ENCODE assay signal across 8 cellular contexts in genomic region chr19:38619361-38620174, GRCh38. TPM values are rescaled to one million over a fixed set of nuclear protein-coding genes. Genes with fewer than 3 reads are reported as not detected.
A peak's percentile ranks its signal among the peaks of the same experiment; 100 is the strongest.
DNase-seq lines count a peak whose midpoint lies in the region; ATAC-seq and TF ChIP-seq lines count a peak whose summit lies in the region.

No MANE protein-coding gene starts in this region.

- 16 to 19% (median 19%) methylated on average over 21 of the region's 21 CpGs for WGBS in psoas muscle, 3 donors

- H3K27ac ChIP-seq in SK-N-MC: peak overlapping the region; percentile 29
- H3K27ac ChIP-seq in psoas muscle: peak overlapping the region; percentile 93

- TF ChIP-seq CTCF in GM12875 (IDR thresholded peaks at IDR 0.05; ENCODE audit: borderline replicate concordance, insufficient read depth, low read depth, low read length) (no peak), fibroblast of mammary gland (conservative IDR thresholded peaks at IDR 0.05; ENCODE audit: control insufficient read depth, insufficient read depth, low read depth, low read length) (no peak), psoas muscle (IDR thresholded peaks at IDR 0.05) (no peak)

- peak overlapping the region; percentile 100 for H3K9ac ChIP-seq in SK-N-MC (ENCODE audit: insufficient read length)

- intact Hi-C loops in psoas muscle (cut with DNase I): no loop called here

- ATAC-seq in psoas muscle (peak in 3 of 4 donors; percentile 6 to 20 (median 8)), HG02970 (IDR thresholded peaks at IDR 0.05; ENCODE audit: low FRiP score, unreplicated experiment) (no peak), GM19328 (IDR thresholded peaks at IDR 0.05; ENCODE audit: unreplicated experiment) (no peak)

- H3K4me3 ChIP-seq in GM12875 (ENCODE audit: low read depth, low read length) (peak overlapping the region; percentile 93), SK-N-MC (peak overlapping the region; percentile 95), fibroblast of mammary gland (ENCODE audit: control insufficient read depth, low read depth, low read length) (peak overlapping the region; percentile 87), psoas muscle (peak overlapping the region; percentile 95)

- H3K36me3 ChIP-seq in SK-N-MC (ENCODE audit: insufficient read depth, low read length) (peaks cover 37% of the 10 kb centered on the region), psoas muscle (ENCODE audit: insufficient read depth in 1 of 2, low read depth in 1 of 2) (peaks cover 4 to 45% of the 10 kb centered on the region in 2 donors)

- DNase-seq in SK-N-MC (ENCODE audit: low read depth, low spot score): no peak
- DNase-seq in fibroblast of mammary gland (ENCODE audit: low read depth): no peak
- no peak for DNase-seq in psoas muscle
- DNase-seq in DMS79 (lab: John Stamatoyannopoulos, UW): no peak
- DNase-seq in NCI-H187 treated with DMSO at 0.1 percent for 48 hours (lab: John Stamatoyannopoulos, UW): no peak

- no peaks in the 10 kb centered on the region for H3K9me3 ChIP-seq in SK-N-MC (ENCODE audit: low read depth, low read length)
- no peaks in the 10 kb centered on the region for H3K9me3 ChIP-seq in psoas muscle

- H3K27me3 ChIP-seq in psoas muscle (ENCODE audit: insufficient read depth in 3 of 3, low read length in 2 of 3): no peaks in the 10 kb centered on the region

- peaks cover 13% of the 10 kb centered on the region for H3K4me1 ChIP-seq in psoas muscle

RNA-seq across cellular contexts. Expression of gene EIF3K, which starts 0.6 kb away (rescaled TPM):
- total RNA-seq in psoas muscle: 100 to 1,000 TPM; 367 to 549 (median 436) TPM
- polyA plus RNA-seq in psoas muscle: 100 to 1,000 TPM; 422 to 984 (median 637) TPM

RNA-seq across cellular contexts. Expression of gene MAP4K1, which starts 1.8 kb away (rescaled TPM):
- 1 to 10 TPM in 3 of 4 donors, under 1 TPM in 1; 0.67 to 1.4 (median 1.2) TPM for total RNA-seq in psoas muscle
- under 1 TPM; 0.36 to 0.68 (median 0.64) TPM for polyA plus RNA-seq in psoas muscle

RNA-seq across cellular contexts. Expression of gene ACTN4, which starts 27.9 kb away (rescaled TPM):
- total RNA-seq in psoas muscle: 100 to 1,000 TPM in 1 of 4 donors, 10 to 100 TPM in 3; 79.9 to 127 (median 89.2) TPM
- polyA plus RNA-seq in psoas muscle: 10 to 100 TPM; 38.3 to 45.2 (median 43.0) TPM

Comparison
In these comparisons a context has a peak if more than half of its experiments do, and no peak if none do; other contexts are left out.
1. ATAC-seq: peak in psoas muscle (3 of 4); none in HG02970 (single experiment) and GM19328 (single experiment).
2. Peak in every context shown above with its lines, with median percentiles within 50 percentile points of each other: H3K4me3 ChIP-seq.